ENCODE assay signal across 28 cellular contexts in genomic region chr1:185262151-185262550, GRCh38.
"Had no signal": no experiment of that assay in that cellular context is flagged by ENCODE, and none has a peak within 500 bp of the region (broad histone marks: within the 10 kb centered on the region; RNA-seq: fewer than 3 reads in every experiment).

No MANE protein-coding gene starts in this region.

- H3K4me3 ChIP-seq: stomach, suprapubic skin, testis, thoracic aorta, thyroid gland, tibial artery, tibial nerve, transverse colon, upper lobe of left lung, upper lobe of right lung, uterus, vagina had no signal

- H3K9me3 Mint-ChIP-seq: stimulated activated effector memory CD8-positive, alpha-beta T cell treated with anti-CD3 and anti-CD28 coated beads, Interleukin-12 subunit alpha, Interleukin-12 subunit beta, amount 100 ng/mL, for 72 hours; stimulated activated memory B cell treated with anti-CD40 and anti-IgM and Interleukin-4, amounts not matched to agents 10 μg/mL and 1 μg/mL and 100 μg/mL, for 72 hours; stimulated activated naive CD8-positive, alpha-beta T cell treated with anti-CD3 and anti-CD28 coated beads, Interleukin-15, amount 100 ng/mL, for 72 hours; type B pancreatic cell had no signal

- DNase-seq: stimulated activated CD4-positive, alpha-beta T cell treated with anti-CD3 and anti-CD28 coated beads, Interleukin-2, amount 100 ng/mL, for 48 hours; stimulated activated CD4-positive, alpha-beta T cell treated with anti-CD3 and anti-CD28 coated beads, Interleukin-4, amount 100 ng/mL, for 1 hour; stimulated activated CD4-positive, alpha-beta T cell treated with anti-CD3 and anti-CD28 coated beads, Interleukin-4, amount 100 ng/mL, for 24 hours; stimulated activated CD4-positive, alpha-beta T cell treated with anti-CD3 and anti-CD28 coated beads, Interleukin-4, amount 100 ng/mL, for 4 hours; stimulated activated CD8-positive, alpha-beta memory T cell treated with anti-CD3 and anti-CD28 coated beads, Interleukin-4, amount 100 ng/mL, for 48 hours; stimulated activated naive B cell treated with anti-CD40 and anti-IgM and Interleukin-4, amounts not matched to agents 10 μg/mL and 1 μg/mL and 100 μg/mL, for 72 hours; stimulated activated naive CD4-positive, alpha-beta T cell; stimulated activated naive CD4-positive, alpha-beta T cell treated with Interleukin-2 at 50 U/mL for 16 hours; stimulated activated naive CD8-positive, alpha-beta T cell treated with anti-CD3 and anti-CD28 coated beads, Interleukin-15, amount 100 ng/mL, for 72 hours; stimulated activated naive CD8-positive, alpha-beta T cell treated with anti-CD3 and anti-CD28 coated beads, Interleukin-15, Interleukin-2, amounts not matched to agents 100 U/mL and 50 U/mL, for 24 hours; stomach; substantia nigra; testis; thyroid gland; tibial artery; transverse colon; upper lobe of left lung; upper lobe of right lung; uterus had no signal

- H3K27me3 Mint-ChIP-seq: stimulated activated memory B cell treated with anti-CD40 and anti-IgM and Interleukin-4, amounts not matched to agents 10 μg/mL and 1 μg/mL and 100 μg/mL, for 72 hours; stimulated activated naive B cell treated with anti-CD40 and anti-IgM and Interleukin-4, amounts not matched to agents 10 μg/mL and 1 μg/mL and 100 μg/mL, for 72 hours; stimulated activated naive CD8-positive, alpha-beta T cell treated with anti-CD3 and anti-CD28 coated beads, Interleukin-15, amount 100 ng/mL, for 72 hours; stimulated activated naive CD8-positive, alpha-beta T cell treated with anti-CD3 and anti-CD28 coated beads, Interleukin-15, Interleukin-2, amounts not matched to agents 100 ng/mL and 50 ng/mL, for 24 hours; type B pancreatic cell had no signal

- H3K9me3 ChIP-seq: stomach, suprapubic skin, testis, thoracic aorta, thyroid gland, tibial artery, tibial nerve, transverse colon, upper lobe of left lung, upper lobe of right lung, uterus, vagina had no signal

- H3K4me1 ChIP-seq: suprapubic skin, thyroid gland, transverse colon, upper lobe of right lung, uterus, vagina had no signal

- ATAC-seq: stimulated activated effector memory CD8-positive, alpha-beta T cell treated with anti-CD3 and anti-CD28 coated beads, Interleukin-12 subunit alpha, Interleukin-12 subunit beta, amount 100 ng/mL, for 72 hours; stimulated activated memory B cell treated with anti-CD40 and anti-IgM and Interleukin-4, amounts not matched to agents 10 μg/mL and 1 μg/mL and 100 μg/mL, for 72 hours; stimulated activated naive B cell treated with anti-CD40 and anti-IgM and Interleukin-4, amounts not matched to agents 10 μg/mL and 1 μg/mL and 100 μg/mL, for 72 hours; stimulated activated naive CD8-positive, alpha-beta T cell treated with anti-CD3 and anti-CD28 coated beads, Interleukin-15, amount 100 ng/mL, for 72 hours; stimulated activated naive CD8-positive, alpha-beta T cell treated with anti-CD3 and anti-CD28 coated beads, Interleukin-15, Interleukin-2, amounts not matched to agents 100 U/mL and 50 U/mL, for 24 hours; upper lobe of right lung had no signal

- H3K27ac Mint-ChIP-seq: stimulated activated effector memory CD8-positive, alpha-beta T cell treated with anti-CD3 and anti-CD28 coated beads, Interleukin-12 subunit alpha, Interleukin-12 subunit beta, amount 100 ng/mL, for 72 hours; stimulated activated memory B cell treated with anti-CD40 and anti-IgM and Interleukin-4, amounts not matched to agents 10 μg/mL and 1 μg/mL and 100 μg/mL, for 72 hours; stimulated activated naive B cell treated with anti-CD40 and anti-IgM and Interleukin-4, amounts not matched to agents 10 μg/mL and 1 μg/mL and 100 μg/mL, for 72 hours; stimulated activated naive CD8-positive, alpha-beta T cell treated with anti-CD3 and anti-CD28 coated beads, Interleukin-15, amount 100 ng/mL, for 72 hours; stimulated activated naive CD8-positive, alpha-beta T cell treated with anti-CD3 and anti-CD28 coated beads, Interleukin-15, Interleukin-2, amounts not matched to agents 100 ng/mL and 50 ng/mL, for 24 hours; type B pancreatic cell had no signal

- H3K27me3 ChIP-seq: stomach, suprapubic skin, testis, thyroid gland, tibial artery, tibial nerve, transverse colon, upper lobe of left lung, upper lobe of right lung, uterus, vagina had no signal

- H3K36me3 ChIP-seq: stomach, suprapubic skin, thoracic aorta, thyroid gland, tibial nerve, transverse colon, upper lobe of left lung, upper lobe of right lung, uterus, vagina had no signal

- H3K27ac ChIP-seq: stomach, suprapubic skin, testis, thoracic aorta, thyroid gland, tibial artery, tibial nerve, transverse colon, upper lobe of left lung, upper lobe of right lung, uterus, vagina had no signal

- FAIRE-seq: urothelium cell line had no signal

- H3K4me1 Mint-ChIP-seq: stimulated activated effector memory CD8-positive, alpha-beta T cell treated with anti-CD3 and anti-CD28 coated beads, Interleukin-12 subunit alpha, Interleukin-12 subunit beta, amount 100 ng/mL, for 72 hours; stimulated activated memory B cell treated with anti-CD40 and anti-IgM and Interleukin-4, amounts not matched to agents 10 μg/mL and 1 μg/mL and 100 μg/mL, for 72 hours had no signal

- H3K36me3 Mint-ChIP-seq: stimulated activated effector memory CD8-positive, alpha-beta T cell treated with anti-CD3 and anti-CD28 coated beads, Interleukin-12 subunit alpha, Interleukin-12 subunit beta, amount 100 ng/mL, for 72 hours; stimulated activated naive B cell treated with anti-CD40 and anti-IgM and Interleukin-4, amounts not matched to agents 10 μg/mL and 1 μg/mL and 100 μg/mL, for 72 hours had no signal

- H3K4me3 Mint-ChIP-seq: stimulated activated effector memory CD8-positive, alpha-beta T cell treated with anti-CD3 and anti-CD28 coated beads, Interleukin-12 subunit alpha, Interleukin-12 subunit beta, amount 100 ng/mL, for 72 hours; stimulated activated memory B cell treated with anti-CD40 and anti-IgM and Interleukin-4, amounts not matched to agents 10 μg/mL and 1 μg/mL and 100 μg/mL, for 72 hours; stimulated activated naive B cell treated with anti-CD40 and anti-IgM and Interleukin-4, amounts not matched to agents 10 μg/mL and 1 μg/mL and 100 μg/mL, for 72 hours; stimulated activated naive CD8-positive, alpha-beta T cell treated with anti-CD3 and anti-CD28 coated beads, Interleukin-15, amount 100 ng/mL, for 72 hours; stimulated activated naive CD8-positive, alpha-beta T cell treated with anti-CD3 and anti-CD28 coated beads, Interleukin-15, Interleukin-2, amounts not matched to agents 100 ng/mL and 50 ng/mL, for 24 hours; type B pancreatic cell had no signal
